ENCODE assay signal across 9 cellular contexts in the genomic region with DNA sequence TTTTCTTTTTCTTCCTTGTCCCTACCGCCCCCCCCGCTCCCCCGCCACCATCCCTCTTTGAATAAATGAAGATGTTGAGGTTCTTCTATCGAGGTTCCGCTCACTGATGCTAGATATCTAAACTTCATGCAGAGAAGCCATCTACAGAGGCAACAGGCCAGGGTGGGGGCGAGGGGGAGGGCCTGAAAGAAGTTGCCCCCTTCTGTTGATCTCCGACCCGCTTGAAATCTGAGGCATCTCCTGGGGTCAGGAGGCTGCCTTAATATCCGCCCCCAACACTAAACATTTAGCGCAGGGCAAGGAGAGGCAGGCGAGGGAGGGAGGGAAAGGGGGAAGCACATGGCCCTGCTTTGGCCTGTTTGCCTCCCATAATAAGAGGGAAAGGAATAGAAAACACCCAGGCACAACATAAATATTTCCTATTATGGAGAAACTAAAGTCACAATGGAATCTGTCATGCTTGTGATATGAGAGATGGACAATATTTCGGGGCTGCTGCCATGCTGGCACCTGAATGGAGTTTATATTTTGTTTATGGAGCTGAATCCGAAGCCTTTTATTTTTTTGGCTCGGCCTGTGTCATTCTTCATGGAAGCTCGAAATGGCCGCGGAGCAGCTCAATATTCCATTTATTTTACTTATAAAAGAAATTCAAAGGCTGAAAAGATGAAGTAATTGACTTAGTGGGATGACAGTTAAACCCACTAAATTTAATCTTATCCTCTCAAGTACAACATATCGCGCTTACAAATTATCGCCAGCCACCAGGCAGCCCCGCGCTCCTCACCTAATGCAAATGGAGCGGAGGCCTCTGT.
A peak's percentile ranks its signal among the peaks of the same experiment; 100 is the strongest.
DNase-seq lines count a peak whose midpoint lies in the region; ATAC-seq and TF ChIP-seq lines count a peak whose summit lies in the region.
"Had no signal": no experiment of that assay in that cellular context is flagged by ENCODE, and none has a peak within 500 bp of the region (broad histone marks: within the 10 kb centered on the region; RNA-seq: fewer than 3 reads in every experiment).

No MANE protein-coding gene starts in this region.

- H2AK5ac ChIP-seq in mesenchymal stem cell (ENCODE audit: low read length, severe bottlenecking): no peak overlapping the region

- in situ Hi-C loops in transverse colon (cut with MboI; ENCODE audit: low pct_ligation_motif_present in 1 of 4, low pct_unique_long_range_greater_than_20kb in 1 of 4, low sequenced_read_pairs in 3 of 4): no loop called here

- H3K27ac ChIP-seq in mesenchymal stem cell (ENCODE audit: low read length, poor library complexity, severe bottlenecking) (no peak overlapping the region), transverse colon (peak overlapping the region in 2 of 4 donors; percentile 42 to 45)

- H3K23ac ChIP-seq in mesenchymal stem cell (ENCODE audit: low read length in 2 of 2): no peak overlapping the region

- H3K27me3 Mint-ChIP-seq in activated T-cell treated with anti-CD3 and anti-CD28 coated beads, Interleukin-2, amount 50 U/mL, for 4 hours (ENCODE audit: low read depth): peaks cover 2% of the 10 kb centered on the region
- H3K27me3 Mint-ChIP-seq in brain: peaks cover 53% of the 10 kb centered on the region

- no peak for TF ChIP-seq POLR2A in transverse colon (IDR thresholded peaks at IDR 0.05)

- WGBS in mesenchymal stem cell: 60% methylated on average over 14 of the region's 23 CpGs
- WGBS in transverse colon (ENCODE audit: low coverage in 1 of 2), 2 donors: 53 to 66% methylated on average over 21 to 23 of the region's 23 CpGs

- DNase-seq in activated T-cell treated with anti-CD3 and anti-CD28 coated beads, Interleukin-2, amount 50 U/mL, for 4 hours: no peak
- DNase-seq in activated T-cell treated with anti-CD3 and anti-CD28 coated beads, Interleukin-2, amount 50 U/mL, for 1 hour: no peak
- DNase-seq in mesenchymal stem cell: no peak
- no peak for DNase-seq in transverse colon
- DNase-seq in DMS153 treated with DMSO at 0.1 percent for 48 hours (lab: John Stamatoyannopoulos, UW; ENCODE audit: unreplicated experiment): no peak
- DNase-seq: COR-L47 had no signal

- no peak for ATAC-seq in activated T-cell treated with anti-CD3 and anti-CD28 coated beads, Interleukin-2, amount 50 U/mL, for 4 hours
- ATAC-seq in HG03378 (IDR thresholded peaks at IDR 0.05; ENCODE audit: unreplicated experiment): no peak
- ATAC-seq in HG02973 (IDR thresholded peaks at IDR 0.05; ENCODE audit: unreplicated experiment): no peak

- H2AFZ ChIP-seq in mesenchymal stem cell (ENCODE audit: low read depth, low read length): peak overlapping the region; percentile 42

- no peak overlapping the region for H2BK120ac ChIP-seq in mesenchymal stem cell (ENCODE audit: low read depth, low read length)

- H3K4me1 Mint-ChIP-seq in activated T-cell treated with anti-CD3 and anti-CD28 coated beads, Interleukin-2, amount 50 U/mL, for 4 hours (ENCODE audit: low read depth): peaks cover 6% of the 10 kb centered on the region
- peaks cover 5% of the 10 kb centered on the region for H3K4me1 Mint-ChIP-seq in brain

- H3K4ac ChIP-seq in mesenchymal stem cell (ENCODE audit: low read depth in 1 of 2, low read length in 2 of 2): no peak overlapping the region

- intact Hi-C loops in transverse colon (cut with DNase I; ENCODE audit: low total_unique reads): no loop called here

- H3K27ac Mint-ChIP-seq in brain: peak overlapping the region in 4 of 5 experiments; percentile 30 to 89 (median 84)

- no peaks in the 10 kb centered on the region for H3K9me3 ChIP-seq in mesenchymal stem cell (ENCODE audit: control insufficient read depth, low read length)
- no peaks in the 10 kb centered on the region for H3K9me3 ChIP-seq in transverse colon

- H3K9me3 Mint-ChIP-seq in activated T-cell treated with anti-CD3 and anti-CD28 coated beads, Interleukin-2, amount 50 U/mL, for 4 hours: no peaks in the 10 kb centered on the region
- H3K9me3 Mint-ChIP-seq in brain: peaks cover 0 to 2% (median 0%) of the 10 kb centered on the region in 5 experiments

- peak overlapping the region; percentile 41 for H4K8ac ChIP-seq in mesenchymal stem cell (ENCODE audit: low read length)

- H3K9ac ChIP-seq in mesenchymal stem cell (ENCODE audit: low read length): peak overlapping the region; percentile 98

- H4K91ac ChIP-seq in mesenchymal stem cell (ENCODE audit: low read length): no peak overlapping the region

- TF ChIP-seq EP300 in transverse colon (IDR thresholded peaks at IDR 0.05; ENCODE audit: low read depth): no peak

- no peak overlapping the region for H2BK12ac ChIP-seq in mesenchymal stem cell (ENCODE audit: low read length in 2 of 2)

- no peak overlapping the region for H2BK5ac ChIP-seq in mesenchymal stem cell (ENCODE audit: low read depth, low read length, poor library complexity, severe bottlenecking)

- no peaks in the 10 kb centered on the region for H3K36me3 Mint-ChIP-seq in activated T-cell treated with anti-CD3 and anti-CD28 coated beads, Interleukin-2, amount 50 U/mL, for 4 hours (ENCODE audit: insufficient read depth)
- no peaks in the 10 kb centered on the region for H3K36me3 Mint-ChIP-seq in brain

- H2BK15ac ChIP-seq in mesenchymal stem cell (ENCODE audit: low read depth, poor library complexity, severe bottlenecking): no peak overlapping the region

- peak overlapping the region in 1 of 2 experiments; percentile 80 for H3K4me3 ChIP-seq in mesenchymal stem cell (ENCODE audit: insufficient read depth in 1 of 2, low read depth in 1 of 2, low read length in 2 of 2)
- peak overlapping the region; percentile 13 to 66 (median 48) for H3K4me3 ChIP-seq in transverse colon

- no peak for TF ChIP-seq CTCF in brain (conservative IDR thresholded peaks at IDR 0.05)
- TF ChIP-seq CTCF in transverse colon (IDR thresholded peaks at IDR 0.05): no peak

- H3K4me1 ChIP-seq in mesenchymal stem cell (ENCODE audit: control insufficient read depth, insufficient read depth, low read depth, low read length): peaks cover 1% of the 10 kb centered on the region
- peaks cover 0 to 13% (median 2%) of the 10 kb centered on the region in 4 donors for H3K4me1 ChIP-seq in transverse colon

- peaks cover 0 to 15% of the 10 kb centered on the region in 2 experiments for H3K27me3 ChIP-seq in mesenchymal stem cell (ENCODE audit: control insufficient read depth in 1 of 2, insufficient read depth in 1 of 2, low read length in 2 of 2)
- peaks cover 54% of the 10 kb centered on the region for H3K27me3 ChIP-seq in transverse colon

- H3K18ac ChIP-seq in mesenchymal stem cell (ENCODE audit: low read depth in 1 of 2, low read length in 2 of 2): no peak overlapping the region

- no peaks in the 10 kb centered on the region for H3K79me1 ChIP-seq in mesenchymal stem cell (replicated peaks; ENCODE audit: low read length, poor library complexity, severe bottlenecking)

- H3K36me3 ChIP-seq in mesenchymal stem cell (ENCODE audit: control insufficient read depth in 1 of 2, insufficient read depth in 2 of 2, low read depth in 1 of 2, low read length in 2 of 2): no peaks in the 10 kb centered on the region
- no peaks in the 10 kb centered on the region for H3K36me3 ChIP-seq in transverse colon

- peak overlapping the region; percentile 53 for H3K4me2 ChIP-seq in mesenchymal stem cell (ENCODE audit: low read length, poor library complexity, severe bottlenecking)

- H3K4me3 Mint-ChIP-seq in activated T-cell treated with anti-CD3 and anti-CD28 coated beads, Interleukin-2, amount 50 U/mL, for 4 hours: peak overlapping the region; percentile 85
- peak overlapping the region; percentile 83 to 90 (median 86) for H3K4me3 Mint-ChIP-seq in brain

- H3K14ac ChIP-seq in mesenchymal stem cell (ENCODE audit: low read length in 2 of 2): no peak overlapping the region
